Comparison of ENCODE assay signal across 8 cellular contexts in the genomic region with DNA sequence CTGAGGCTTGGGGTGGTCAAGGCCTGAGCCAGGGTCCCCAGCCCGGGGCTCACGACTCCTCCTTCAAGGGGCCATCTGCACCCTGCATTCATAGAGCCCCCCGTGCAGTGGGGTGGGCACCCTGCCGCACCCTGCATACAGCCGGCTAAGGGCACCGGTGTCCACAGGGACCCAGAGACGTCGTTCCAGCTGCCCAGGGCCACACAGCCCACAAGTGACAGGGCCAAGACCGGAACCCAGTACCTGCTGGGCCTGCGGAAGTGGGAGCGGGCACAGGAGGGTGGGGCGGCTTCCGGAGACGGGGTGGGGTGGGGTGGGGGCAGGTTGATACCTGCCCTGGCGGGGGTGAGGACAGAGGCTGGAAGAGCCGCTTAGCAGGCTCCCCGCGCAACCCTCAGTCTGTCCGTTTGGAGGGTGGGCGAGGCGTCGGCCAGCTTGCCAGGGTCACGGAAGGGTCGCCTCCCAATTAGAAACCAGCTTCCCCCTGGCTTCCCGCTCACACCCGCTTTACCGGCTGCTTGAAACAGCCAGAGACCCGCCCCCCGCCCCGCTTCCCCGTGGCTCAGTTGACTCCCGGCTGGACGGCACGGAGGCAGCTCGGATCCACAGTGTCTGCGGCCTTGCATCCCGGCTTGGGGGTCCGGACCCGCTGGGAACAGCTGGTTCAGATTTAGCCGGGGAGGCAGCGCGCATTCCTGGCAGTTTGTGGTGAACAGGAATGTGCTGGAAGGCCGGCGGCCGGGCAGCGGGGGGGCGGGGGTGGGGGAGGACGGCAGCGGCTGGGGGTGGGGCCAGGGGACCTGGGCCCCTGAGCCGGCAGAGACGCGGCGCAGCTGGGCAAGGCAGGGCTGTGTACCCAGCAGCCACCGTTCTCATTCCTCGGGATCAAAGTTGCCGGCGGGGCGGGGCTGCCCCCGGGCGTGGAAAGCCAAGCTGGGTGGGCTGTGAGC. TPM values are rescaled to one million over a fixed set of nuclear protein-coding genes. Genes with fewer than 3 reads are reported as not detected.
DNase-seq lines count a peak whose midpoint lies in the region; ATAC-seq and TF ChIP-seq lines count a peak whose summit lies in the region.

No MANE protein-coding gene starts in this region.

- H3K4me3 ChIP-seq in endodermal cell (ENCODE audit: low read length) (peak overlapping the region; percentile 98), mononuclear cell (ENCODE audit: low read length) (peak overlapping the region; percentile 98), tibial nerve (peak overlapping the region; percentile 61 to 82 (median 72))

- intact Hi-C loops in activated CD4-positive, alpha-beta T cell treated with anti-CD3 and anti-CD28 coated beads, Interleukin-2, amount 10 ng/mL, durations not matched to agents 24 days and 14 days (cut with micrococcal nuclease) = loop anchor here (2.0 to 5.0 kb wide), 2 partner anchors 39 to 164 kb away; partner anchors contain the start of gene ARHGAP45

- peaks cover 30% of the 10 kb centered on the region for H3K36me3 Mint-ChIP-seq in activated CD4-positive, alpha-beta T cell treated with anti-CD3 and anti-CD28 coated beads, Interleukin-2, amount 10 ng/mL, durations not matched to agents 24 days and 14 days (ENCODE audit: low read depth)
- peaks cover 32% of the 10 kb centered on the region for H3K36me3 Mint-ChIP-seq in endodermal cell (ENCODE audit: low read depth)

- H3K27me3 ChIP-seq in endodermal cell (ENCODE audit: control insufficient read depth, insufficient read depth, low read length, poor library complexity, severe bottlenecking) = no peaks in the 10 kb centered on the region
- no peaks in the 10 kb centered on the region for H3K27me3 ChIP-seq in mononuclear cell (ENCODE audit: insufficient read depth, low read length)
- peaks cover 0 to 25% of the 10 kb centered on the region in 2 donors for H3K27me3 ChIP-seq in tibial nerve

- DNase-seq in NCI-H146 (lab: John Stamatoyannopoulos, UW) = peak; percentile 41
- no peak for DNase-seq in NCI-H146 treated with DMSO at 0.1 percent for 48 hours (lab: John Stamatoyannopoulos, UW; ENCODE audit: unreplicated experiment)
- peak; percentile 96 for DNase-seq in LHCN-M2 (ENCODE audit: low read depth)
- DNase-seq in activated CD4-positive, alpha-beta T cell treated with anti-CD3 and anti-CD28 coated beads, Interleukin-2, amount 10 ng/mL, durations not matched to agents 24 days and 14 days = peak; percentile 88
- peak; percentile 92 for DNase-seq in endodermal cell
- DNase-seq in tibial nerve (ENCODE audit: low spot score in 2 of 2) = no peak

- H3K27ac ChIP-seq in endodermal cell (ENCODE audit: low read depth, low read length) (peak overlapping the region; percentile 84), tibial nerve (peak overlapping the region; percentile 77 to 95 (median 89))

- peak in 1 of 2 donors; percentile 27 for TF ChIP-seq EP300 in tibial nerve (IDR thresholded peaks at IDR 0.05)

- H3K27ac Mint-ChIP-seq in activated CD4-positive, alpha-beta T cell treated with anti-CD3 and anti-CD28 coated beads, Interleukin-2, amount 10 ng/mL, durations not matched to agents 24 days and 14 days = peak overlapping the region; percentile 70
- peak overlapping the region; percentile 86 for H3K27ac Mint-ChIP-seq in endodermal cell

- H3K4me1 ChIP-seq in endodermal cell (ENCODE audit: control insufficient read depth, insufficient read depth, low read length) (peaks cover 6% of the 10 kb centered on the region), mononuclear cell (ENCODE audit: insufficient read depth, low read length) (peaks cover 36% of the 10 kb centered on the region), tibial nerve (peaks cover 0 to 45% (median 9%) of the 10 kb centered on the region in 4 donors)

- no peak for ATAC-seq in HG02678 (IDR thresholded peaks at IDR 0.05; ENCODE audit: unreplicated experiment)

- no peaks in the 10 kb centered on the region for H3K27me3 Mint-ChIP-seq in activated CD4-positive, alpha-beta T cell treated with anti-CD3 and anti-CD28 coated beads, Interleukin-2, amount 10 ng/mL, durations not matched to agents 24 days and 14 days
- no peaks in the 10 kb centered on the region for H3K27me3 Mint-ChIP-seq in endodermal cell (ENCODE audit: insufficient read depth)

- TF ChIP-seq CTCF in endodermal cell (conservative IDR thresholded peaks at IDR 0.05) (no peak), tibial nerve (IDR thresholded peaks at IDR 0.05) (no peak)

- no peaks in the 10 kb centered on the region for H3K9me3 Mint-ChIP-seq in activated CD4-positive, alpha-beta T cell treated with anti-CD3 and anti-CD28 coated beads, Interleukin-2, amount 10 ng/mL, durations not matched to agents 24 days and 14 days
- no peaks in the 10 kb centered on the region for H3K9me3 Mint-ChIP-seq in endodermal cell

- H3K36me3 ChIP-seq in endodermal cell (ENCODE audit: control insufficient read depth, insufficient read depth, low read length) (peaks cover 34% of the 10 kb centered on the region), tibial nerve (peaks cover 0 to 17% (median 9%) of the 10 kb centered on the region in 3 donors)

- H3K9ac ChIP-seq in endodermal cell (ENCODE audit: extremely low read depth, low read length, poor library complexity, severe bottlenecking) = peak overlapping the region; percentile 99

- H3K4me3 Mint-ChIP-seq in activated CD4-positive, alpha-beta T cell treated with anti-CD3 and anti-CD28 coated beads, Interleukin-2, amount 10 ng/mL, durations not matched to agents 24 days and 14 days = peak overlapping the region; percentile 94
- peak overlapping the region; percentile 93 for H3K4me3 Mint-ChIP-seq in endodermal cell

- no peaks in the 10 kb centered on the region for H3K9me3 ChIP-seq in endodermal cell (ENCODE audit: control insufficient read depth, low read length)
- no peaks in the 10 kb centered on the region for H3K9me3 ChIP-seq in mononuclear cell (ENCODE audit: low read depth, low read length)
- H3K9me3 ChIP-seq in tibial nerve = no peaks in the 10 kb centered on the region

- TF ChIP-seq POLR2A in tibial nerve (IDR thresholded peaks at IDR 0.05) = peak in 1 of 2 donors; percentile 11

- 4 to 8% methylated on average over 20 to 55 of the region's 60 CpGs for WGBS in endodermal cell (ENCODE audit: insufficient coverage in 1 of 2, insufficient read length in 1 of 2), 2 experiments
- WGBS in tibial nerve, 2 donors = 2 to 7% methylated on average over 15 to 34 of the region's 60 CpGs

- H3K4me1 Mint-ChIP-seq in activated CD4-positive, alpha-beta T cell treated with anti-CD3 and anti-CD28 coated beads, Interleukin-2, amount 10 ng/mL, durations not matched to agents 24 days and 14 days = peaks cover 26% of the 10 kb centered on the region
- peaks cover 5% of the 10 kb centered on the region for H3K4me1 Mint-ChIP-seq in endodermal cell

RNA-seq across cellular contexts. Expression of gene CNN2, which starts 1.8 kb away (rescaled TPM):
- total RNA-seq in LHCN-M2 (2014; rRNA removed) (130 and 145 TPM in 2 replicates), endodermal cell (100 to 1,000 TPM; 426 to 469 TPM), mononuclear cell (152 TPM), tibial nerve (100 to 1,000 TPM in 1 of 4 donors, 10 to 100 TPM in 3; 69.9 to 122 (median 79.4) TPM)
- polyA plus RNA-seq in LHCN-M2 (2012) = 435 TPM
- total RNA-seq in activated CD4-positive, alpha-beta T cell treated with anti-CD3 and anti-CD28 coated beads, Interleukin-2, amount 10 ng/mL, durations not matched to agents 24 days and 14 days = 112 TPM in 2 replicates
- 225 TPM for polyA plus RNA-seq in endodermal cell (2013, experiment 1 of 2)
- polyA plus RNA-seq in endodermal cell (2013, experiment 2 of 2) = 200 TPM

RNA-seq across cellular contexts. Expression of gene RNU6-2, which starts 6.9 kb away (rescaled TPM):
- not detected in 2 replicates for total RNA-seq in LHCN-M2 (2014; rRNA removed)
- not detected for polyA plus RNA-seq in LHCN-M2 (2012)
- not detected in 2 replicates for total RNA-seq in activated CD4-positive, alpha-beta T cell treated with anti-CD3 and anti-CD28 coated beads, Interleukin-2, amount 10 ng/mL, durations not matched to agents 24 days and 14 days
- not detected for total RNA-seq in endodermal cell
- polyA plus RNA-seq in endodermal cell (2013, experiment 1 of 2) = under 0.01 TPM
- under 0.01 TPM for polyA plus RNA-seq in endodermal cell (2013, experiment 2 of 2)
- total RNA-seq in mononuclear cell = not detected
- not detected for total RNA-seq in tibial nerve

RNA-seq across cellular contexts. Expression of gene TMEM259, which starts 7.3 kb away (rescaled TPM):
- total RNA-seq in LHCN-M2 (2014; rRNA removed) (154 and 176 TPM in 2 replicates), endodermal cell (100 to 1,000 TPM; 157 to 176 TPM), mononuclear cell (83.0 TPM), tibial nerve (100 to 1,000 TPM; 229 to 459 (median 325) TPM)
- 67.8 TPM for polyA plus RNA-seq in LHCN-M2 (2012)
- total RNA-seq in activated CD4-positive, alpha-beta T cell treated with anti-CD3 and anti-CD28 coated beads, Interleukin-2, amount 10 ng/mL, durations not matched to agents 24 days and 14 days = 154 and 156 TPM in 2 replicates
- 146 TPM for polyA plus RNA-seq in endodermal cell (2013, experiment 1 of 2)
- 122 TPM for polyA plus RNA-seq in endodermal cell (2013, experiment 2 of 2)

RNA-seq across cellular contexts. Expression of gene ABCA7, which starts 11.7 kb away (rescaled TPM):
- 18.1 and 21.5 TPM in 2 replicates for total RNA-seq in LHCN-M2 (2014; rRNA removed)
- 13.5 TPM for polyA plus RNA-seq in LHCN-M2 (2012)
- total RNA-seq in activated CD4-positive, alpha-beta T cell treated with anti-CD3 and anti-CD28 coated beads, Interleukin-2, amount 10 ng/mL, durations not matched to agents 24 days and 14 days = 15.8 TPM in 2 replicates
- total RNA-seq in endodermal cell = 10 to 100 TPM; 67.2 to 68.7 TPM
- polyA plus RNA-seq in endodermal cell (2013, experiment 1 of 2) = 16.2 TPM
- polyA plus RNA-seq in endodermal cell (2013, experiment 2 of 2) = 16.2 TPM
- 28.2 TPM for total RNA-seq in mononuclear cell
- total RNA-seq in tibial nerve = 10 to 100 TPM in 3 of 4 donors, 1 to 10 TPM in 1; 9.6 to 25.8 (median 13.7) TPM

RNA-seq across cellular contexts. Expression of gene GRIN3B, which starts 28.0 kb away (rescaled TPM):
- 0.11 and 0.19 TPM in 2 replicates for total RNA-seq in LHCN-M2 (2014; rRNA removed)
- 0.05 TPM for polyA plus RNA-seq in LHCN-M2 (2012)
- 0.07 TPM in 1 of 2 replicates, not detected in the other for total RNA-seq in activated CD4-positive, alpha-beta T cell treated with anti-CD3 and anti-CD28 coated beads, Interleukin-2, amount 10 ng/mL, durations not matched to agents 24 days and 14 days
- 1 to 10 TPM; 2.0 TPM for total RNA-seq in endodermal cell
- polyA plus RNA-seq in endodermal cell (2013, experiment 1 of 2) = 0.85 TPM
- polyA plus RNA-seq in endodermal cell (2013, experiment 2 of 2) = 0.50 TPM
- 0.21 TPM for total RNA-seq in mononuclear cell
- 1 to 10 TPM in 1 of 4 donors, not detected in 3; 2.4 TPM for total RNA-seq in tibial nerve

Comparison
In these comparisons a context has a peak if more than half of its experiments do, and no peak if none do; other contexts are left out.
1. DNase-seq: peak in NCI-H146 (single experiment), LHCN-M2 (single experiment), activated CD4-positive, alpha-beta T cell treated with anti-CD3 and anti-CD28 coated beads, Interleukin-2, amount 10 ng/mL, durations not matched to agents 24 days and 14 days (single experiment) and endodermal cell (single experiment); none in NCI-H146 treated with DMSO at 0.1 percent for 48 hours (single experiment) and tibial nerve (0 of 2).
2. Peak in every context shown above with its lines, with median percentiles within 50 percentile points of each other: H3K4me3 ChIP-seq.